Comparison of ENCODE assay signal across 29 cellular contexts in the genomic region with DNA sequence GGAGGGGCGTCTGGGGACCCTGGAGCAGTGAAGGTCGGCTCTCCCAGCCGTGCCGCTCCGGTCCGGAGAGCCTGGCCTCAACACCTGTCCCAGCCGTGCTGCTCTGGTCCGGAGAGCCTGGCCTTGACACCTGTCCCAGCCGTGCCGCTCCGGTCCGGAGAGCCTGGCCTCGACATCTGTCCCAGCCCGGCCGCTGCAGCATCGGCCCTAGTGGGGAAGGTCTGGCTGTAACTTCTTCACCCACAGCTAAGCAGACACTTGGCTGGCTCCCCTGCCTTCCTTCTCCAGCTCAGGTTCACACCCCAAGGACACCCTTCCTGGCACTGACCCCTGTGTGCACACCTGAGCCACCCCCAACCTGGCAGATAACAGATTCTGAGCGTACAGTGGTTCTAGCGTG. TPM values are rescaled to one million over a fixed set of nuclear protein-coding genes. Genes with fewer than 3 reads are reported as not detected.
A peak's percentile ranks its signal among the peaks of the same experiment; 100 is the strongest.
DNase-seq lines count a peak whose midpoint lies in the region; ATAC-seq, FAIRE-seq and TF ChIP-seq lines count a peak whose summit lies in the region.
"Had no signal": no experiment of that assay in that cellular context is flagged by ENCODE, and none has a peak within 500 bp of the region (broad histone marks: within the 10 kb centered on the region; RNA-seq: fewer than 3 reads in every experiment).

No MANE protein-coding gene starts in this region.

- no peaks in the 10 kb centered on the region for H3K36me3 ChIP-seq in neuronal stem cell (replicated peaks in 1 of 2; ENCODE audit: control insufficient read depth in 2 of 2, insufficient read depth in 2 of 2, low read length in 2 of 2)
- H3K36me3 ChIP-seq: BLaER1, HAP-1 had no signal

- H3K4ac ChIP-seq in neuronal stem cell (ENCODE audit: low read length): no peak overlapping the region

- H3K9me3 Mint-ChIP-seq in chondrocyte (ENCODE audit: low read depth): no peaks in the 10 kb centered on the region
- no peaks in the 10 kb centered on the region for H3K9me3 Mint-ChIP-seq in stimulated activated naive B cell treated with anti-CD40 and anti-IgM and Interleukin-4, amounts not matched to agents 10 μg/mL and 1 μg/mL and 100 μg/mL, for 72 hours
- H3K9me3 Mint-ChIP-seq in activated naive CD4-positive, alpha-beta T cell treated with anti-CD3 and anti-CD28 coated beads, Interleukin-2, amount 10 ng/mL, durations not matched to agents 7 days and 5 days: no peaks in the 10 kb centered on the region
- no peaks in the 10 kb centered on the region for H3K9me3 Mint-ChIP-seq in natural killer cell treated with Interleukin-12 subunit alpha and Interleukin-12 subunit beta and Interleukin-15 and Interleukin-18, amount 100 ng/mL, for 72 hours
- H3K9me3 Mint-ChIP-seq: GM23338 had no signal

- H4K8ac ChIP-seq in neuronal stem cell (ENCODE audit: low read depth, low read length): no peak overlapping the region

- H3K79me1 ChIP-seq in neuronal stem cell (ENCODE audit: low read depth, low read length): no peaks in the 10 kb centered on the region

- H3K27me3 Mint-ChIP-seq in chondrocyte (ENCODE audit: low read depth): peaks cover 27% of the 10 kb centered on the region
- peaks cover 21 to 22% of the 10 kb centered on the region in 2 donors for H3K27me3 Mint-ChIP-seq in stimulated activated naive B cell treated with anti-CD40 and anti-IgM and Interleukin-4, amounts not matched to agents 10 μg/mL and 1 μg/mL and 100 μg/mL, for 72 hours
- peaks cover 54% of the 10 kb centered on the region for H3K27me3 Mint-ChIP-seq in activated naive CD4-positive, alpha-beta T cell treated with anti-CD3 and anti-CD28 coated beads, Interleukin-2, amount 10 ng/mL, durations not matched to agents 7 days and 5 days
- H3K27me3 Mint-ChIP-seq in natural killer cell treated with Interleukin-12 subunit alpha and Interleukin-12 subunit beta and Interleukin-15 and Interleukin-18, amount 100 ng/mL, for 72 hours: peaks cover 14 to 17% of the 10 kb centered on the region in 2 donors

- H2BK120ac ChIP-seq in neuronal stem cell (ENCODE audit: low read depth, low read length): no peak overlapping the region

- CTCF ChIA-PET in activated naive CD4-positive, alpha-beta T cell treated with anti-CD3 and anti-CD28 coated beads, Interleukin-2, amount 10 ng/mL, durations not matched to agents 7 days and 5 days (lab: Charles Lee): no interaction called here

- H3K4me3 ChIP-seq in neuronal stem cell (ENCODE audit: low read length in 2 of 2): no peak overlapping the region
- H3K4me3 ChIP-seq: BLaER1, GM12878, GM23338, HAP-1, K562, SK-N-MC had no signal

- H3K9me3 ChIP-seq in neuronal stem cell (replicated peaks in 1 of 2; ENCODE audit: control insufficient read depth in 2 of 2, insufficient read depth in 1 of 2, low read depth in 1 of 2, low read length in 2 of 2): no peaks in the 10 kb centered on the region
- H3K9me3 ChIP-seq: BLaER1, HAP-1 had no signal

- H3K27ac ChIP-seq in neuronal stem cell (replicated peaks; ENCODE audit: low read length): no peak overlapping the region
- H3K27ac ChIP-seq: BLaER1, SK-N-MC had no signal

- no peak for TF ChIP-seq CTCF in chondrocyte (IDR thresholded peaks at IDR 0.05)

- no peak overlapping the region for H3K18ac ChIP-seq in neuronal stem cell (ENCODE audit: low read length)

- peaks cover 5% of the 10 kb centered on the region for H3K4me1 Mint-ChIP-seq in chondrocyte (ENCODE audit: low read depth)
- H3K4me1 Mint-ChIP-seq in stimulated activated naive B cell treated with anti-CD40 and anti-IgM and Interleukin-4, amounts not matched to agents 10 μg/mL and 1 μg/mL and 100 μg/mL, for 72 hours: peaks cover 18 to 26% of the 10 kb centered on the region in 2 donors
- H3K4me1 Mint-ChIP-seq in activated naive CD4-positive, alpha-beta T cell treated with anti-CD3 and anti-CD28 coated beads, Interleukin-2, amount 10 ng/mL, durations not matched to agents 7 days and 5 days: peaks cover 15% of the 10 kb centered on the region
- H3K4me1 Mint-ChIP-seq in natural killer cell treated with Interleukin-12 subunit alpha and Interleukin-12 subunit beta and Interleukin-15 and Interleukin-18, amount 100 ng/mL, for 72 hours (ENCODE audit: low read depth in 2 of 2): peaks cover 3 to 7% of the 10 kb centered on the region in 2 donors

- WGBS in neuronal stem cell (ENCODE audit: extremely low coverage in 2 of 2, insufficient read length in 2 of 2, insufficient replicate concordance in 1 of 2), 2 donors: no CpG with 5 or more reads among the region's 18 CpGs

- no peak overlapping the region for H3K23ac ChIP-seq in neuronal stem cell (ENCODE audit: low read depth, low read length, poor library complexity)

- DNase-seq in D341Med (ENCODE audit: low spot score) (peak; percentile 31), chondrocyte (ENCODE audit: low spot score) (peak; percentile 81), neuronal stem cell (ENCODE audit: low spot score) (no peak), RCC 7860 (ENCODE audit: low spot score) (no peak)
- DNase-seq in stimulated activated naive B cell treated with anti-CD40 and anti-IgM and Interleukin-4, amounts not matched to agents 10 μg/mL and 1 μg/mL and 100 μg/mL, for 72 hours: no peak
- DNase-seq in activated naive CD4-positive, alpha-beta T cell treated with anti-CD3 and anti-CD28 coated beads, Interleukin-2, amount 10 ng/mL, durations not matched to agents 7 days and 5 days: no peak
- no peak for DNase-seq in natural killer cell treated with Interleukin-12 subunit alpha and Interleukin-12 subunit beta and Interleukin-15 and Interleukin-18, amount 100 ng/mL, for 72 hours (ENCODE audit: low spot score)
- DNase-seq: CD4-positive, CD25-positive, alpha-beta regulatory T cell; EL; GDM1; HFFc6; Kasumi-1; NCI-H1105 treated with DMSO at 0.1 percent for 48 hours; NCI-H146; NCI-H2029; NCI-H446 treated with DMSO at 0.1 percent for 48 hours; NCI-H526; NCI-H82; NK-92 treated with Interleukin-12 subunit alpha and Interleukin-12 subunit beta, amount 100 ng/mL, for 24 hours; SIG-M5 had no signal

- no peak overlapping the region for H3K14ac ChIP-seq in neuronal stem cell (ENCODE audit: low read length)

- peaks cover 2% of the 10 kb centered on the region for H3K36me3 Mint-ChIP-seq in chondrocyte (ENCODE audit: low read depth)
- no peaks in the 10 kb centered on the region for H3K36me3 Mint-ChIP-seq in stimulated activated naive B cell treated with anti-CD40 and anti-IgM and Interleukin-4, amounts not matched to agents 10 μg/mL and 1 μg/mL and 100 μg/mL, for 72 hours
- H3K36me3 Mint-ChIP-seq in activated naive CD4-positive, alpha-beta T cell treated with anti-CD3 and anti-CD28 coated beads, Interleukin-2, amount 10 ng/mL, durations not matched to agents 7 days and 5 days: peaks cover 1% of the 10 kb centered on the region
- peaks cover 4% of the 10 kb centered on the region for H3K36me3 Mint-ChIP-seq in natural killer cell treated with Interleukin-12 subunit alpha and Interleukin-12 subunit beta and Interleukin-15 and Interleukin-18, amount 100 ng/mL, for 72 hours

- no peak overlapping the region for H2BK12ac ChIP-seq in neuronal stem cell (ENCODE audit: low read length)

- no peak overlapping the region for H3K27ac Mint-ChIP-seq in chondrocyte (ENCODE audit: unreplicated experiment)
- H3K27ac Mint-ChIP-seq in stimulated activated naive B cell treated with anti-CD40 and anti-IgM and Interleukin-4, amounts not matched to agents 10 μg/mL and 1 μg/mL and 100 μg/mL, for 72 hours: peak overlapping the region; percentile 42
- H3K27ac Mint-ChIP-seq in activated naive CD4-positive, alpha-beta T cell treated with anti-CD3 and anti-CD28 coated beads, Interleukin-2, amount 10 ng/mL, durations not matched to agents 7 days and 5 days: no peak overlapping the region
- no peak overlapping the region for H3K27ac Mint-ChIP-seq in natural killer cell treated with Interleukin-12 subunit alpha and Interleukin-12 subunit beta and Interleukin-15 and Interleukin-18, amount 100 ng/mL, for 72 hours
- H3K27ac Mint-ChIP-seq: CD4-positive, CD25-positive, alpha-beta regulatory T cell; GM23338; HFFc6 had no signal

- H3K4me1 ChIP-seq in neuronal stem cell (ENCODE audit: control insufficient read depth in 2 of 2, insufficient read depth in 1 of 2, low read depth in 1 of 2, low read length in 2 of 2): peaks cover 0 to 3% of the 10 kb centered on the region in 2 donors
- H3K4me1 ChIP-seq: HAP-1 had no signal

- no peak overlapping the region for H2BK15ac ChIP-seq in neuronal stem cell (ENCODE audit: low read length)

- H4K91ac ChIP-seq in neuronal stem cell (ENCODE audit: low read depth, low read length, poor library complexity): no peak overlapping the region

- ATAC-seq in stimulated activated naive B cell treated with anti-CD40 and anti-IgM and Interleukin-4, amounts not matched to agents 10 μg/mL and 1 μg/mL and 100 μg/mL, for 72 hours (replicated peaks): no peak
- no peak for ATAC-seq in natural killer cell treated with Interleukin-12 subunit alpha and Interleukin-12 subunit beta and Interleukin-15 and Interleukin-18, amount 100 ng/mL, for 72 hours
- ATAC-seq: GM12878, GM23338, K562 had no signal

- no peak overlapping the region for H3K4me3 Mint-ChIP-seq in chondrocyte (ENCODE audit: unreplicated experiment)
- no peak overlapping the region for H3K4me3 Mint-ChIP-seq in stimulated activated naive B cell treated with anti-CD40 and anti-IgM and Interleukin-4, amounts not matched to agents 10 μg/mL and 1 μg/mL and 100 μg/mL, for 72 hours
- H3K4me3 Mint-ChIP-seq in activated naive CD4-positive, alpha-beta T cell treated with anti-CD3 and anti-CD28 coated beads, Interleukin-2, amount 10 ng/mL, durations not matched to agents 7 days and 5 days: no peak overlapping the region
- no peak overlapping the region for H3K4me3 Mint-ChIP-seq in natural killer cell treated with Interleukin-12 subunit alpha and Interleukin-12 subunit beta and Interleukin-15 and Interleukin-18, amount 100 ng/mL, for 72 hours
- H3K4me3 Mint-ChIP-seq: CD4-positive, CD25-positive, alpha-beta regulatory T cell; GM23338; HFFc6 had no signal

- peak overlapping the region; percentile 45 for H3K9ac ChIP-seq in neuronal stem cell (ENCODE audit: low read depth, low read length, poor library complexity)
- H3K9ac ChIP-seq: BLaER1 had no signal

- H3K27me3 ChIP-seq in neuronal stem cell (ENCODE audit: control insufficient read depth in 3 of 3, insufficient read depth in 3 of 3, low read depth in 1 of 3, low read length in 3 of 3): peaks cover 9 to 70% (median 28%) of the 10 kb centered on the region in 3 experiments

- no peak for FAIRE-seq in RCC 7860 (lab: Jason Lieb, UNC)
- FAIRE-seq: GM12878, HTR-8/SVneo, K562 had no signal

- no peak overlapping the region for H2AK5ac ChIP-seq in neuronal stem cell (ENCODE audit: low read depth, low read length)

- no peak overlapping the region for H3K4me2 ChIP-seq in neuronal stem cell (ENCODE audit: insufficient read depth, low read length, poor library complexity, severe bottlenecking)
- H3K4me2 ChIP-seq: BLaER1, GM23338 had no signal

- no peak overlapping the region for H2AFZ ChIP-seq in neuronal stem cell (ENCODE audit: low read length)
- H2AFZ ChIP-seq: GM23338 had no signal

- H2BK5ac ChIP-seq in neuronal stem cell (ENCODE audit: low read length): no peak overlapping the region

RNA-seq across cellular contexts. Expression of a gene that starts 4.6 kb away (rescaled TPM):
- not detected in 3 replicates for total RNA-seq in chondrocyte
- 0.29 TPM for polyA plus RNA-seq in neuronal stem cell (2013, experiment 1 of 2)
- polyA plus RNA-seq in neuronal stem cell (2013, experiment 2 of 2): 0.29 TPM
- total RNA-seq in natural killer cell treated with Interleukin-12 subunit alpha and Interleukin-12 subunit beta and Interleukin-15 and Interleukin-18, amount 100 ng/mL, for 72 hours: not detected
- total RNA-seq: A172; CD4-positive, CD25-positive, alpha-beta regulatory T cell; HFFc6; K562; M059J had no signal
- polyA plus RNA-seq: CD4-positive, CD25-positive, alpha-beta regulatory T cell; K562 had no signal

Comparison
In these comparisons a context has a peak if more than half of its experiments do, and no peak if none do; other contexts are left out.
1. DNase-seq: peak in D341Med (single experiment) and chondrocyte (single experiment); none in neuronal stem cell (single experiment), stimulated activated naive B cell treated with anti-CD40 and anti-IgM and Interleukin-4, amounts not matched to agents 10 μg/mL and 1 μg/mL and 100 μg/mL, for 72 hours (single experiment), activated naive CD4-positive, alpha-beta T cell treated with anti-CD3 and anti-CD28 coated beads, Interleukin-2, amount 10 ng/mL, durations not matched to agents 7 days and 5 days (single experiment), RCC 7860 (single experiment) and natural killer cell treated with Interleukin-12 subunit alpha and Interleukin-12 subunit beta and Interleukin-15 and Interleukin-18, amount 100 ng/mL, for 72 hours (single experiment).